ENCODE assay signal across 8 cellular contexts in the genomic region with DNA sequence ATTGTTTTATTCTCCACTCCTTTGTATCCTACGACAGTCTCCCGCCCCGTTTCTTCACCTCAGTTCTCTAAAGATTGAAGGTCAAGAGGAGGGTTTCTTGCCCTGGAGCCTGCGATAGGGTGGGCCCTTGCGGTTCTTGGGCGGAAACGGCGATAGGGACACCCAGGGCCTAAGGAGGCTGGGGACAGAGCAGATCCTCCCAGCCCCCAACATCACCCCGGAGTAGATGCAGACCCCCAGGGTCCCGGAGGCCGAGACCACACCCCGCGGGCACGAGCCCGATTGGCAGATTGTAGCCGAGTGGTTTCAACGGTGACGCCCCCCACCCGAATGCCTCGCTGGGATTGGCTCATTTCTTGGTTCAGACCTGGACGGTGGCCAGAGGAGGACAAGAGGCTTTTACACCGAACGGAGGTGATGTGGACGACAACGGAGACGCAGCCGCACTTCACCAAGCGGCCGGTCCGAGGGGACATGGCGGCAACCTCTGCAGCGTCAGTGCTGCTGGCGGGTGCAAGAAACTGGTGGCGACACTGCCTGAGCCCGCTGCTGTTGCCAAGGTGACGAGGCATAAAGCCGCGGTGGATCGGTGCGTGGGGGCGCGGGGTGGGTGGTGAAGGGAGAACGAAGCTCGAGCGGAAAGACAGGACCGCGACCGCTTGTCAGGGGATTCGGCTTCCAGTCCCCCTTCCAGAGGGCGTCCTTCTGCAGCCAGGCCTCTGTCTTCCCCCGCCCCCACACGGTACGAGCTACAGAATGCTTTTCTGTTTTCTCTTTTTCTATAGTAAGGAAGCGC. TPM values are rescaled to one million over a fixed set of nuclear protein-coding genes. Genes with fewer than 3 reads are reported as not detected.
A peak's percentile ranks its signal among the peaks of the same experiment; 100 is the strongest.
DNase-seq lines count a peak whose midpoint lies in the region; ATAC-seq and TF ChIP-seq lines count a peak whose summit lies in the region.

No MANE protein-coding gene starts in this region.

- intact Hi-C loops in dorsolateral prefrontal cortex (cut with DNase I) (loop anchor here (2.0 to 10.0 kb wide), 3 partner anchors 19 to 63 kb away; partner anchors contain the start of gene MCF2L2 (in 2 of the 2)), right lobe of liver (cut with DNase I) (no loop called here)

- H3K4me1 ChIP-seq in right lobe of liver, result peaks cover 0 to 6% (median 0%) of the 10 kb centered on the region in 4 donors

- peak; percentile 81 for ATAC-seq in GM19025 (IDR thresholded peaks at IDR 0.05; ENCODE audit: low read depth, unreplicated experiment)
- ATAC-seq in HG03520 (IDR thresholded peaks at IDR 0.05; ENCODE audit: unreplicated experiment), result peak; percentile 78
- peak; percentile 88 to 95 (median 92) for ATAC-seq in right lobe of liver

- 1% methylated on average over 10 of the region's 54 CpGs for WGBS in right lobe of liver (ENCODE audit: insufficient coverage, low coverage, low lambda C conversion rate, missing lambda C conversion rate)

- no peaks in the 10 kb centered on the region for H3K36me3 ChIP-seq in right lobe of liver

- H3K9me3 ChIP-seq in right lobe of liver, result no peaks in the 10 kb centered on the region

- H3K27ac ChIP-seq in dorsolateral prefrontal cortex (peak overlapping the region; percentile 57 to 97 (median 90)), right lobe of liver (peak overlapping the region; percentile 18 to 56 (median 55))

- H3K4me3 ChIP-seq in dorsolateral prefrontal cortex (peak overlapping the region; percentile 48 to 93 (median 80)), right lobe of liver (peak overlapping the region; percentile 68 to 80 (median 74))

- peak in 35 of 56 donors; percentile 7 to 56 (median 30) for TF ChIP-seq CTCF in dorsolateral prefrontal cortex (IDR thresholded peaks at IDR 0.05 in 54 of 56, conservative IDR thresholded peaks at IDR 0.05 in 2 of 56; ENCODE audit: low read depth in 1 of 56, partially characterized antibody in 56 of 56)
- TF ChIP-seq CTCF in right lobe of liver (IDR thresholded peaks at IDR 0.05), result no peak

- peak; percentile 75 for TF ChIP-seq POLR2A in right lobe of liver (IDR thresholded peaks at IDR 0.05)

- H3K27me3 ChIP-seq in dorsolateral prefrontal cortex (no peaks in the 10 kb centered on the region), right lobe of liver (no peaks in the 10 kb centered on the region)

- DNase-seq in AG08396 (ENCODE audit: low spot score), result peak; percentile 86
- peak; percentile 96 for DNase-seq in NCI-H748 (lab: John Stamatoyannopoulos, UW; ENCODE audit: unreplicated experiment)
- DNase-seq in activated CD4-positive, alpha-beta T cell treated with anti-CD3 and anti-CD28 coated beads, Interleukin-2, amount 50 U/mL, for 4 hours, result peak; percentile 54 to 56
- DNase-seq in dorsolateral prefrontal cortex, result peak; percentile 69 to 93 (median 88)
- peak; percentile 83 to 87 (median 85) for DNase-seq in right lobe of liver
- DNase-seq in stimulated activated CD4-positive, alpha-beta T cell treated with anti-CD3 and anti-CD28 coated beads, Interleukin-2, amount 100 ng/mL, for 48 hours, result peak; percentile 65 to 68

RNA-seq across cellular contexts. Expression of gene MCF2L2, which starts 19.0 kb away (rescaled TPM):
- total RNA-seq in dorsolateral prefrontal cortex (100 to 1,000 TPM in 110 of 120 experiments, 10 to 100 TPM in 10; 61.2 to 266 (median 124) TPM), right lobe of liver (under 1 TPM in 5 of 6 experiments, not detected in 1; 0.07 to 0.19 (median 0.17) TPM)

Comparison
In these comparisons a context has a peak if more than half of its experiments do, and no peak if none do; other contexts are left out.
1. Peak in every context shown above with its lines: DNase-seq, ATAC-seq, H3K4me3 ChIP-seq and H3K27ac ChIP-seq.
2. CTCF ChIP-seq: peak in dorsolateral prefrontal cortex (35 of 56); none in right lobe of liver (0 of 4).
3. RNA of gene MCF2L2, which starts 19.0 kb away (total RNA-seq): 61.2 to 266 TPM in dorsolateral prefrontal cortex; 0.07 to 0.19 TPM in right lobe of liver; every median in the first group is over 10 times any median in the second.
4. intact Hi-C loops: an anchor here in dorsolateral prefrontal cortex (2.0 to 10.0 kb wide); none called in right lobe of liver.